In genomic region chr15:74041311-74041756, GRCh38 we compare ENCODE assay signal across 1 cellular context.
TF ChIP-seq lines count a peak whose summit lies in the region.

No MANE protein-coding gene starts in this region.

TF ChIP-seq in GM23338, 12 proteins besides CTCF, POLR2A, EP300 and RAD21 (continued from another document):
- TF ChIP-seq JUNB (IDR thresholded peaks at IDR 0.05; ENCODE audit: unreplicated experiment) (no peak), EZH2phosphoT487 (IDR thresholded peaks at IDR 0.05; ENCODE audit: unreplicated experiment) (no peak), ZNF462 (CRISPR knock-in tag; IDR thresholded peaks at IDR 0.05) (no peak), EZH2 (IDR thresholded peaks at IDR 0.05; ENCODE audit: low read depth, unreplicated experiment) (no peak), ETS1 (IDR thresholded peaks at IDR 0.05) (no peak), POLR2AphosphoS5 (IDR thresholded peaks at IDR 0.05; ENCODE audit: low read depth) (no peak)
- TF ChIP-seq, protein P1, sequence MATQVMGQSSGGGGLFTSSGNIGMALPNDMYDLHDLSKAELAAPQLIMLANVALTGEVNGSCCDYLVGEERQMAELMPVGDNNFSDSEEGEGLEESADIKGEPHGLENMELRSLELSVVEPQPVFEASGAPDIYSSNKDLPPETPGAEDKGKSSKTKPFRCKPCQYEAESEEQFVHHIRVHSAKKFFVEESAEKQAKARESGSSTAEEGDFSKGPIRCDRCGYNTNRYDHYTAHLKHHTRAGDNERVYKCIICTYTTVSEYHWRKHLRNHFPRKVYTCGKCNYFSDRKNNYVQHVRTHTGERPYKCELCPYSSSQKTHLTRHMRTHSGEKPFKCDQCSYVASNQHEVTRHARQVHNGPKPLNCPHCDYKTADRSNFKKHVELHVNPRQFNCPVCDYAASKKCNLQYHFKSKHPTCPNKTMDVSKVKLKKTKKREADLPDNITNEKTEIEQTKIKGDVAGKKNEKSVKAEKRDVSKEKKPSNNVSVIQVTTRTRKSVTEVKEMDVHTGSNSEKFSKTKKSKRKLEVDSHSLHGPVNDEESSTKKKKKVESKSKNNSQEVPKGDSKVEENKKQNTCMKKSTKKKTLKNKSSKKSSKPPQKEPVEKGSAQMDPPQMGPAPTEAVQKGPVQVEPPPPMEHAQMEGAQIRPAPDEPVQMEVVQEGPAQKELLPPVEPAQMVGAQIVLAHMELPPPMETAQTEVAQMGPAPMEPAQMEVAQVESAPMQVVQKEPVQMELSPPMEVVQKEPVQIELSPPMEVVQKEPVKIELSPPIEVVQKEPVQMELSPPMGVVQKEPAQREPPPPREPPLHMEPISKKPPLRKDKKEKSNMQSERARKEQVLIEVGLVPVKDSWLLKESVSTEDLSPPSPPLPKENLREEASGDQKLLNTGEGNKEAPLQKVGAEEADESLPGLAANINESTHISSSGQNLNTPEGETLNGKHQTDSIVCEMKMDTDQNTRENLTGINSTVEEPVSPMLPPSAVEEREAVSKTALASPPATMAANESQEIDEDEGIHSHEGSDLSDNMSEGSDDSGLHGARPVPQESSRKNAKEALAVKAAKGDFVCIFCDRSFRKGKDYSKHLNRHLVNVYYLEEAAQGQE (IDR thresholded peaks at IDR 0.05; ENCODE audit: unreplicated experiment), result no peak
